In the genomic region with DNA sequence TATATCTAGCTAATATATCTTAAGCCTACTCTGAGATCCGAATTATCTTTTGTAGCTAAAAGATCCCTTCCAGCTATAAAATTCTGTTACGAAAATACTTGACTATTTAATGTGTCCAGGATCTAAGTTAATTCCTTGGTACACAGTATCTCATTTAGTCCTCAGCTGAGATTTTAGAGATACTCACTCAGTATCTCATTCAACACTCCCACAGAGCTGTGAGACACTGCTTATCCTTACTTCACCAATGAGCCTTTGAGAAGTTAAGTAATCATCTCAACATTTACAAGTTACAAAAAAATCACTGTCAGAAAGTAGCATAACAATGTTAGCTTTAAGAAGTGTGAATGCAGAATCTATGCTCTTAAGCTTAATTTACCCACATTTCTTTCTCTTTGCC, we compare ENCODE assay signal across 16 cellular contexts.
DNase-seq lines count a peak whose midpoint lies in the region; ATAC-seq and TF ChIP-seq lines count a peak whose summit lies in the region.
"Had no signal": no experiment of that assay in that cellular context is flagged by ENCODE, and none has a peak within 500 bp of the region (broad histone marks: within the 10 kb centered on the region; RNA-seq: fewer than 3 reads in every experiment).

No MANE protein-coding gene starts in this region.

- H3K4me3 ChIP-seq in HEK293 (ENCODE audit: low read depth, low read length) (no peak overlapping the region), retinal pigment epithelial cell (ENCODE audit: low read length) (peak overlapping the region; percentile 50)
- H3K4me3 ChIP-seq: BLaER1, HAP-1 had no signal

- H3K27ac ChIP-seq in HEK293 (ENCODE audit: extremely low read depth, low read depth, low read length) = no peak overlapping the region
- H3K27ac ChIP-seq: BLaER1, HL-60 had no signal

- peak overlapping the region in 3 of 5 experiments; percentile 82 to 88 (median 82) for H3K4me3 Mint-ChIP-seq in brain
- peak overlapping the region; percentile 71 for H3K4me3 Mint-ChIP-seq in mesothelial cell of epicardium
- H3K4me3 Mint-ChIP-seq: CD8-positive, alpha-beta memory T cell had no signal

- DNase-seq in mesothelial cell of epicardium (ENCODE audit: low spot score in 2 of 2, unreplicated experiment in 2 of 2) (no peak), retinal pigment epithelial cell (ENCODE audit: low read depth) (no peak), T-helper 9 cell (no peak), islet precursor cell (no peak)
- DNase-seq: 8988T; AML-193; Caco-2; CD8-positive, alpha-beta memory T cell; DND-41; GDM1 had no signal

- ATAC-seq in HG02852 (IDR thresholded peaks at IDR 0.05; ENCODE audit: unreplicated experiment) = no peak

- H3K4me1 Mint-ChIP-seq in brain = peaks cover 49% of the 10 kb centered on the region
- H3K4me1 Mint-ChIP-seq in mesothelial cell of epicardium = peaks cover 47% of the 10 kb centered on the region
- H3K4me1 Mint-ChIP-seq: CD8-positive, alpha-beta memory T cell had no signal

- H3K9me3 ChIP-seq in HEK293 (ENCODE audit: control insufficient read depth, insufficient read depth, low read depth, low read length) = no peaks in the 10 kb centered on the region
- H3K9me3 ChIP-seq: BLaER1, Caco-2, HAP-1 had no signal

- peaks cover 0 to 6% of the 10 kb centered on the region in 2 experiments; a peak in 1 of 3 replicates for H3K36me3 ChIP-seq in HEK293 (ENCODE audit: control insufficient read depth in 2 of 2, insufficient read depth in 1 of 2, low read length in 2 of 2)
- H3K36me3 ChIP-seq: BLaER1 had no signal

- POLR2A ChIA-PET in HEK293 (lab: Yijun Ruan, JAX) = no interaction called here

- H3K9me3 Mint-ChIP-seq in brain (peaks cover 0 to 4% (median 0%) of the 10 kb centered on the region in 5 experiments), mesothelial cell of epicardium (no peaks in the 10 kb centered on the region)
- H3K9me3 Mint-ChIP-seq: CD8-positive, alpha-beta memory T cell had no signal

- TF ChIP-seq CTCF in HEK293 (tag by site-specific recombination; IDR thresholded peaks at IDR 0.05) (no peak), brain (conservative IDR thresholded peaks at IDR 0.05) (no peak), mesothelial cell of epicardium (IDR thresholded peaks at IDR 0.05; ENCODE audit: unreplicated experiment) (no peak), retinal pigment epithelial cell (conservative IDR thresholded peaks at IDR 0.05; ENCODE audit: low read depth, low read length) (no peak)

- H3K36me3 Mint-ChIP-seq in brain (peaks cover 7% of the 10 kb centered on the region), mesothelial cell of epicardium (peaks cover 12% of the 10 kb centered on the region)
- H3K36me3 Mint-ChIP-seq: CD8-positive, alpha-beta memory T cell had no signal

- H3K4me1 ChIP-seq in HEK293 (ENCODE audit: control insufficient read depth, insufficient read depth, low read length) = peaks cover 8% of the 10 kb centered on the region

- H3K27ac Mint-ChIP-seq in brain = peak overlapping the region in 2 of 5 experiments; percentile 15 to 83
- H3K27ac Mint-ChIP-seq in mesothelial cell of epicardium = peak overlapping the region; percentile 96
- H3K27ac Mint-ChIP-seq: CD8-positive, alpha-beta memory T cell had no signal

- CTCF ChIA-PET in HEK293 (lab: Yijun Ruan, JAX) = interaction anchor here (0.9 to 1.0 kb wide), 2 partner anchors 9 to 333 kb away, joined by 3 read pairs; no protein-coding TSS in a partner anchor

- peaks cover 7% of the 10 kb centered on the region for H3K27me3 Mint-ChIP-seq in brain
- H3K27me3 Mint-ChIP-seq in mesothelial cell of epicardium (ENCODE audit: low read depth) = no peaks in the 10 kb centered on the region

TF ChIP-seq in HEK293, 187 proteins besides CTCF, POLR2A, EP300 and RAD21:
- TF ChIP-seq ZNF311 (tag by site-specific recombination; IDR thresholded peaks at IDR 0.05; ENCODE audit: borderline replicate concordance) (no peak), ZNF664 (tag by site-specific recombination; IDR thresholded peaks at IDR 0.05) (peak; percentile 91)
